ENCODE assay signal across 8 cellular contexts in the genomic region with DNA sequence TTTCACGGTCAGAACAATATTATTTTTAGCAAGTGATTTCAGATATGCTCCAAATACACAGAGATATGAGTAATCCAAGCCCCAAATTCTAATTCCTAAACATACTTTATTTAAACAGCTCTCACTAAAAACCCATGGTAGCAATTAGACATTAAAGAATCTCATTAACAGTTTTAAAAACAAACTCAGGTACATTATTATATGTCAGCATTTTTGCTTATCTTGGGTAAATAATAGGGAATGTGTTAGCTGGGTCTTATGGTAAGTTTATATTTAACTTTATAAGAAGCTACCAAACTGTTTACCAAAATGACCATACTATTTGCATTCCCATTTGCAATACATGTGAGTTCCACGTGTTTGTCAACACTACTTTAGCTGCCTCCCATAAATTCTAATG.
"Had no signal": no experiment of that assay in that cellular context is flagged by ENCODE, and none has a peak within 500 bp of the region (broad histone marks: within the 10 kb centered on the region; RNA-seq: fewer than 3 reads in every experiment).

No MANE protein-coding gene starts in this region.

- H3K9me3 ChIP-seq: HAP-1 had no signal

- ATAC-seq: HCT116 had no signal

- H2AFZ ChIP-seq: GM23248 had no signal

- H3K27ac ChIP-seq: GM23248, HL-60 had no signal

- H3K36me3 ChIP-seq: HAP-1 had no signal

- H3K4me1 ChIP-seq: HAP-1 had no signal

- H3K9ac ChIP-seq: GM23248 had no signal

- H3K4me3 ChIP-seq: GM23248, HAP-1 had no signal

- DNase-seq: GM23248, GOT3, H7, HFFc6, KG1 had no signal
